8 cellular contexts compared by ENCODE assay signal in genomic region chr4:21948347-21949072, GRCh38. TPM values are rescaled to one million over a fixed set of nuclear protein-coding genes. Genes with fewer than 3 reads are reported as not detected.
DNase-seq lines count a peak whose midpoint lies in the region; TF ChIP-seq lines count a peak whose summit lies in the region.

KCNIP4 (minus strand) TSS chr4:21948772.

- H3K9ac ChIP-seq in HUES6 (ENCODE audit: low read length), result peak within 1 kb of the TSS; percentile 53
- no peak within 1 kb of the TSS for H3K9ac ChIP-seq in mucosa of rectum (ENCODE audit: low read depth in 1 of 2, low read length in 2 of 2)

- DNase-seq in chondrocyte (ENCODE audit: low spot score), result no peak
- no peak for DNase-seq in activated CD4-positive, CD25-positive, alpha-beta regulatory T cell treated with anti-CD3 and anti-CD28 coated beads, Interleukin-2, amount 50 U/mL, for 72 hours
- no peak for DNase-seq in kidney glomerular epithelial cell (lab: John Stamatoyannopoulos, UW)
- DNase-seq in NCI-H2196 (lab: John Stamatoyannopoulos, UW; ENCODE audit: unreplicated experiment), result no peak
- DNase-seq in stimulated activated naive CD4-positive, alpha-beta T cell treated with Interleukin-2 at 50 U/mL for 16 hours (lab: John Stamatoyannopoulos, UW), result no peak

- peaks cover 4% of the 10 kb centered on the region for H3K4me1 Mint-ChIP-seq in chondrocyte (ENCODE audit: low read depth)

- no peaks in the 10 kb centered on the region for H3K36me3 ChIP-seq in HUES6 (ENCODE audit: control insufficient read depth, insufficient read depth, low read length)
- H3K36me3 ChIP-seq in mucosa of rectum (ENCODE audit: control insufficient read depth in 2 of 2, insufficient read depth in 2 of 2, low read length in 2 of 2), result no peaks in the 10 kb centered on the region

- H3K4me1 ChIP-seq in HUES6 (ENCODE audit: control insufficient read depth, insufficient read depth, low read length) (peaks cover 2% of the 10 kb centered on the region; the same call in 1 of the 2 replicates), mucosa of rectum (ENCODE audit: control insufficient read depth in 2 of 2, insufficient read depth in 2 of 2, low read length in 2 of 2) (no peaks in the 10 kb centered on the region)

- peaks cover 2% of the 10 kb centered on the region for H3K36me3 Mint-ChIP-seq in chondrocyte (ENCODE audit: low read depth)

- peaks cover 57% of the 10 kb centered on the region for H3K27me3 Mint-ChIP-seq in chondrocyte (ENCODE audit: low read depth)

- TF ChIP-seq CTCF in C4-2B (conservative IDR thresholded peaks at IDR 0.05) (peak; percentile 40), chondrocyte (IDR thresholded peaks at IDR 0.05) (no peak)

- H3K27me3 ChIP-seq in HUES6 (ENCODE audit: control insufficient read depth, insufficient read depth, low read length) (peaks cover 59% of the 10 kb centered on the region), mucosa of rectum (ENCODE audit: control insufficient read depth in 2 of 2, insufficient read depth in 2 of 2, low read length in 2 of 2) (peaks cover 5 to 17% of the 10 kb centered on the region in 2 donors)

- H3K27ac Mint-ChIP-seq in chondrocyte (ENCODE audit: unreplicated experiment), result no peak within 1 kb of the TSS

- H3K4me3 ChIP-seq in HUES6 (ENCODE audit: low read depth, low read length), result peak within 1 kb of the TSS; percentile 96
- peak within 1 kb of the TSS; percentile 47 to 50 for H3K4me3 ChIP-seq in mucosa of rectum (ENCODE audit: low read length in 2 of 2)

- no peaks in the 10 kb centered on the region for H3K9me3 ChIP-seq in HUES6 (ENCODE audit: control insufficient read depth, insufficient read depth, low read depth, low read length)
- no peaks in the 10 kb centered on the region for H3K9me3 ChIP-seq in mucosa of rectum (ENCODE audit: control insufficient read depth in 2 of 2, low read length in 2 of 2)

- no peaks in the 10 kb centered on the region for H3K9me3 Mint-ChIP-seq in chondrocyte (ENCODE audit: low read depth)

- H3K27ac ChIP-seq in C4-2B (no peak within 1 kb of the TSS), HUES6 (ENCODE audit: low read depth, low read length) (no peak within 1 kb of the TSS), mucosa of rectum (ENCODE audit: low read depth in 2 of 2, low read length in 2 of 2) (no peak within 1 kb of the TSS)

- peak within 1 kb of the TSS; percentile 58 for H3K4me3 Mint-ChIP-seq in chondrocyte (ENCODE audit: unreplicated experiment)

RNA-seq across cellular contexts. Expression of gene KCNIP4, which starts in this region (rescaled TPM):
- total RNA-seq in chondrocyte, result not detected in 3 replicates
